9 cellular contexts compared by ENCODE assay signal in genomic region chr15:60004019-60004845, GRCh38. TPM values are rescaled to one million over a fixed set of nuclear protein-coding genes. Genes with fewer than 3 reads are reported as not detected.
DNase-seq lines count a peak whose midpoint lies in the region; ATAC-seq lines count a peak whose summit lies in the region.
"Had no signal": no experiment of that assay in that cellular context is flagged by ENCODE, and none has a peak within 500 bp of the region (broad histone marks: within the 10 kb centered on the region; RNA-seq: fewer than 3 reads in every experiment).

TSS of gene FOXB1 (plus strand) at chr15:60004311. CDS start at chr15:60004964, 653 bp downstream.

- H4K8ac ChIP-seq in trophoblast cell (ENCODE audit: low read depth, low read length): no peak within 1 kb of the TSS

- H2AFZ ChIP-seq in trophoblast cell (ENCODE audit: insufficient read depth, low read length, poor library complexity): peak within 1 kb of the TSS; percentile 72

- H3K79me2 ChIP-seq in trophoblast cell (ENCODE audit: control insufficient read depth, insufficient read depth, low read length, poor library complexity): no peaks in the 10 kb centered on the region

- peak within 1 kb of the TSS; percentile 100 for H3K4me2 ChIP-seq in trophoblast cell (ENCODE audit: low read length)

- peak within 1 kb of the TSS; percentile 63 to 87 for H3K4me3 ChIP-seq in duodenal mucosa (ENCODE audit: low read depth in 1 of 2, low read length in 2 of 2)
- H3K4me3 ChIP-seq in trophoblast cell (ENCODE audit: low read depth, low read length): peak within 1 kb of the TSS; percentile 62

- no peak within 1 kb of the TSS for H3K4ac ChIP-seq in trophoblast cell (ENCODE audit: low read depth, low read length)

- H3K27me3 ChIP-seq in duodenal mucosa (ENCODE audit: control insufficient read depth in 1 of 2, insufficient read depth in 2 of 2, low read length in 2 of 2) (peaks cover 88 to 94% of the 10 kb centered on the region in 2 donors), trophoblast cell (ENCODE audit: insufficient read depth, low read length) (peaks cover 76% of the 10 kb centered on the region)

- H2BK5ac ChIP-seq in trophoblast cell (ENCODE audit: low read depth, low read length, poor library complexity): no peak within 1 kb of the TSS

- ATAC-seq in HG03460 (IDR thresholded peaks at IDR 0.05; ENCODE audit: unreplicated experiment) (no peak), GM19452 (IDR thresholded peaks at IDR 0.05; ENCODE audit: unreplicated experiment) (no peak), HG02884 (IDR thresholded peaks at IDR 0.05; ENCODE audit: unreplicated experiment) (no peak)
- ATAC-seq: HCT116 had no signal

- no peak within 1 kb of the TSS for H3K9ac ChIP-seq in duodenal mucosa (ENCODE audit: low read depth in 1 of 2, low read length in 2 of 2)
- H3K9ac ChIP-seq in trophoblast cell (ENCODE audit: low read length): no peak within 1 kb of the TSS

- peaks cover 13 to 31% of the 10 kb centered on the region in 2 donors for H3K4me1 ChIP-seq in duodenal mucosa (ENCODE audit: control insufficient read depth in 1 of 2, insufficient read depth in 2 of 2, low read length in 2 of 2)
- H3K4me1 ChIP-seq in trophoblast cell (ENCODE audit: control insufficient read depth in 1 of 2, insufficient read depth in 2 of 2, low read length in 2 of 2): peaks cover 16 to 19% of the 10 kb centered on the region in 2 experiments

- no peak within 1 kb of the TSS for H2BK120ac ChIP-seq in trophoblast cell (ENCODE audit: insufficient read depth, low read length, poor library complexity)

- no peak within 1 kb of the TSS for H3K23ac ChIP-seq in trophoblast cell (ENCODE audit: low read length)

- WGBS in trophoblast cell (ENCODE audit: extremely low coverage, insufficient coverage, insufficient read length): no CpG with 5 or more reads among the region's 83 CpGs

- no peak within 1 kb of the TSS for H3K18ac ChIP-seq in trophoblast cell (ENCODE audit: low read length)

- H2BK12ac ChIP-seq in trophoblast cell (ENCODE audit: low read length): no peak within 1 kb of the TSS

- no peak within 1 kb of the TSS for H4K91ac ChIP-seq in trophoblast cell (ENCODE audit: low read depth, low read length)

- no peak within 1 kb of the TSS for H3K14ac ChIP-seq in trophoblast cell (ENCODE audit: low read length)

- H4K12ac ChIP-seq in trophoblast cell (ENCODE audit: low read depth, low read length): no peak within 1 kb of the TSS

- peak; percentile 47 for DNase-seq in DMS79 (lab: John Stamatoyannopoulos, UW)
- DNase-seq in NCI-H2227 treated with DMSO at 0.1 percent for 48 hours (lab: John Stamatoyannopoulos, UW): peak; percentile 64
- peak; percentile 86 to 90 for DNase-seq in trophoblast cell
- DNase-seq in germinal center (ENCODE audit: low spot score): no peak

- H3K79me1 ChIP-seq in trophoblast cell (ENCODE audit: low read length): no peaks in the 10 kb centered on the region

- H2AK5ac ChIP-seq in trophoblast cell (ENCODE audit: low read length): no peak within 1 kb of the TSS

- H3K36me3 ChIP-seq in duodenal mucosa (ENCODE audit: control insufficient read depth in 1 of 2, insufficient read depth in 2 of 2, low read length in 2 of 2) (no peaks in the 10 kb centered on the region), trophoblast cell (ENCODE audit: control insufficient read depth in 1 of 2, insufficient read depth in 2 of 2, low read length in 2 of 2) (no peaks in the 10 kb centered on the region)

- no peak within 1 kb of the TSS for H3K27ac ChIP-seq in duodenal mucosa (ENCODE audit: low read depth, low read length)
- no peak within 1 kb of the TSS for H3K27ac ChIP-seq in trophoblast cell (ENCODE audit: low read depth, low read length)

- H3K9me3 ChIP-seq in duodenal mucosa (ENCODE audit: control insufficient read depth in 1 of 2, low read length in 2 of 2): no peaks in the 10 kb centered on the region
- peaks cover 8% of the 10 kb centered on the region for H3K9me3 ChIP-seq in trophoblast cell (ENCODE audit: insufficient read depth, low read depth, low read length)

RNA-seq across cellular contexts. Expression of gene FOXB1, which starts in this region (rescaled TPM):
- polyA plus RNA-seq in trophoblast cell (2013): 0.04 and 0.05 TPM in 2 replicates
